In the genomic region with DNA sequence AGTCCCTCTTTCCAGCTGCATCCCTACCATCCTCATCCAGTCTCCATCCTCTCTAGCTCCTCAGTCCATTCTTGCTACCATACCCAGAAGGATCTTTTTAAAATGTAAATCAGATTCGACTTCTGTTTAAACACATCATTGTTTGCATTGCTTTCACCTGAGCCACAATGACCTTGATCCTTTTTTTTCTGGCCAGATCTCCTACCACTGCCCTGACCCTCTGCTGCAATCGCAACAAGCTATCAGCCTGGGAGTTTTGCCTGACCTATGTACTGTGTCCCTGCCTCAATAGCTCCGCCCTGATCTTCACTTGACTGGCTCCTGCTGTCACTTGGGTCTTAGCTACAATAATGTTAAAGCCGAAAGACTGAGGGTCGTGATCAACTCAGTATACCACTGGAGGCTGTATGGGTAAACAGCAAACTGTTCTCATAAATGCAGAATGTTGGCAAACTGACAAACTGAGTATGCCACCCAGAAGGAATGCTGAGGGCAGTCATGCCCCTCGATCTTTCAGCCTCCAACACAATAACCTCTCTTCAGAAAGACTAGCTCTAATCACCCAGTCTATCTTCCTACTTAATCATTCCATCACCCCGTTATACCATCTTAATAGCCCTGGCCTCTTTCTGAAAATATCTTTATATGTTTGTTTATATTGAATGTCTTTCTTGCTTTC, we compare ENCODE assay signal across 1 cellular context.
TF ChIP-seq lines count a peak whose summit lies in the region.

No MANE protein-coding gene starts in this region.

TF ChIP-seq in HepG2, 621 proteins besides CTCF, POLR2A, EP300 and RAD21 (continued from another document and continues in another):
- TF ChIP-seq, protein P1, sequence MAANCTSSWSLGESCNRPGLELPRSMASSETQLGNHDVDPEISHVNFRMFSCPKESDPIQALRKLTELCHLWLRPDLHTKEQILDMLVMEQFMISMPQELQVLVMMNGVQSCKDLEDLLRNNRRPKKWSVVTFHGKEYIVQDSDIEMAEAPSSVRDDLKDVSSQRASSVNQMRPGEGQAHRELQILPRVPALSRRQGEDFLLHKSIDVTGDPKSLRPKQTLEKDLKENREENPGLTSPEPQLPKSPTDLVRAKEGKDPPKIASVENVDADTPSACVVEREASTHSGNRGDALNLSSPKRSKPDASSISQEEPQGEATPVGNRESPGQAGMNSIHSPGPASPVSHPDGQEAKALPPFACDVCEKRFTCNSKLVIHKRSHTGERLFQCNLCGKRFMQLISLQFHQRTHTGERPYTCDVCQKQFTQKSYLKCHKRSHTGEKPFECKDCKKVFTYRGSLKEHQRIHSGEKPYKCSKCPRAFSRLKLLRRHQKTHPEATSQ (CRISPR knock-in tag; IDR thresholded peaks at IDR 0.05; ENCODE audit: borderline replicate concordance) = no peak
- TF ChIP-seq, protein P2, sequence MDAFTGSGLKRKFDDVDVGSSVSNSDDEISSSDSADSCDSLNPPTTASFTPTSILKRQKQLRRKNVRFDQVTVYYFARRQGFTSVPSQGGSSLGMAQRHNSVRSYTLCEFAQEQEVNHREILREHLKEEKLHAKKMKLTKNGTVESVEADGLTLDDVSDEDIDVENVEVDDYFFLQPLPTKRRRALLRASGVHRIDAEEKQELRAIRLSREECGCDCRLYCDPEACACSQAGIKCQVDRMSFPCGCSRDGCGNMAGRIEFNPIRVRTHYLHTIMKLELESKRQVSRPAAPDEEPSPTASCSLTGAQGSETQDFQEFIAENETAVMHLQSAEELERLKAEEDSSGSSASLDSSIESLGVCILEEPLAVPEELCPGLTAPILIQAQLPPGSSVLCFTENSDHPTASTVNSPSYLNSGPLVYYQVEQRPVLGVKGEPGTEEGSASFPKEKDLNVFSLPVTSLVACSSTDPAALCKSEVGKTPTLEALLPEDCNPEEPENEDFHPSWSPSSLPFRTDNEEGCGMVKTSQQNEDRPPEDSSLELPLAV (CRISPR knock-in tag; conservative IDR thresholded peaks at IDR 0.05; ENCODE audit: low read depth) = no peak
- TF ChIP-seq HDAC6 (IDR thresholded peaks at IDR 0.05; ENCODE audit: low read depth, low read length) = no peak
- TF ChIP-seq U2AF2 (IDR thresholded peaks at IDR 0.05; ENCODE audit: low read depth, low read length) = no peak
- TF ChIP-seq SMAD9 (CRISPR knock-in tag; IDR thresholded peaks at IDR 0.05) = no peak
- 0 out of 2 replicates have a peak, but pooled peaks have one; percentile 22 for TF ChIP-seq POGZ (CRISPR knock-in tag; IDR thresholded peaks at IDR 0.05)
- TF ChIP-seq MTERF4 (CRISPR knock-in tag; IDR thresholded peaks at IDR 0.05) = no peak
- TF ChIP-seq HNF4A (CRISPR knock-in tag; IDR thresholded peaks at IDR 0.05) = peak; percentile 88
- no peak for TF ChIP-seq NCOR1 (IDR thresholded peaks at IDR 0.05; ENCODE audit: borderline replicate concordance, low read length)
- TF ChIP-seq MEF2D (CRISPR knock-in tag; IDR thresholded peaks at IDR 0.05) = no peak
- no peak for TF ChIP-seq ZNF296 (CRISPR knock-in tag; conservative IDR thresholded peaks at IDR 0.05)
- no peak for TF ChIP-seq MBD4 (IDR thresholded peaks at IDR 0.05; ENCODE audit: borderline replicate concordance, low read length)
- TF ChIP-seq SP5 (CRISPR knock-in tag; IDR thresholded peaks at IDR 0.05; ENCODE audit: borderline replicate concordance, low read depth) = peak; percentile 28; the same call in 1 of the 2 replicates
- TF ChIP-seq, protein P3, sequence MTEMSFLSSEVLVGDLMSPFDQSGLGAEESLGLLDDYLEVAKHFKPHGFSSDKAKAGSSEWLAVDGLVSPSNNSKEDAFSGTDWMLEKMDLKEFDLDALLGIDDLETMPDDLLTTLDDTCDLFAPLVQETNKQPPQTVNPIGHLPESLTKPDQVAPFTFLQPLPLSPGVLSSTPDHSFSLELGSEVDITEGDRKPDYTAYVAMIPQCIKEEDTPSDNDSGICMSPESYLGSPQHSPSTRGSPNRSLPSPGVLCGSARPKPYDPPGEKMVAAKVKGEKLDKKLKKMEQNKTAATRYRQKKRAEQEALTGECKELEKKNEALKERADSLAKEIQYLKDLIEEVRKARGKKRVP (CRISPR knock-in tag; IDR thresholded peaks at IDR 0.05) = peak in 1 of 2 experiments; percentile 41; a peak in 1 of 4 replicates
- TF ChIP-seq PBX3 (CRISPR knock-in tag; IDR thresholded peaks at IDR 0.05; ENCODE audit: borderline replicate concordance) = no peak
- no peak for TF ChIP-seq LBX2 (CRISPR knock-in tag; IDR thresholded peaks at IDR 0.05; ENCODE audit: borderline replicate concordance)
- TF ChIP-seq ZNF3 (CRISPR knock-in tag; IDR thresholded peaks at IDR 0.05) = no peak
- no peak for TF ChIP-seq ZBTB46 (CRISPR knock-in tag; IDR thresholded peaks at IDR 0.05; ENCODE audit: borderline replicate concordance)
- TF ChIP-seq CEBPB (IDR thresholded peaks at IDR 0.05; ENCODE audit: borderline replicate concordance, low read depth, low read length) = peak; percentile 67; the same call in 1 of the 2 replicates
- no peak for TF ChIP-seq ZNF83 (CRISPR knock-in tag; IDR thresholded peaks at IDR 0.05; ENCODE audit: borderline replicate concordance)
- 0 out of 2 replicates have a peak, but pooled peaks have one; percentile 23 for TF ChIP-seq FOSL2 (CRISPR knock-in tag; IDR thresholded peaks at IDR 0.05)
- TF ChIP-seq SYNCRIP (IDR thresholded peaks at IDR 0.05; ENCODE audit: insufficient read depth, low read depth, low read length) = no peak
- 0 out of 2 replicates have a peak, but pooled peaks have one; percentile 25 for TF ChIP-seq RCOR2 (CRISPR knock-in tag; IDR thresholded peaks at IDR 0.05)
- TF ChIP-seq SUZ12 (IDR thresholded peaks at IDR 0.05; ENCODE audit: low read depth, low read length) = no peak
- no peak for TF ChIP-seq GATAD1 (CRISPR knock-in tag; IDR thresholded peaks at IDR 0.05)
- TF ChIP-seq SIN3B (IDR thresholded peaks at IDR 0.05; ENCODE audit: low read length) = no peak
- TF ChIP-seq RAD51 (IDR thresholded peaks at IDR 0.05; ENCODE audit: borderline replicate concordance) = no peak
- TF ChIP-seq MLXIP (CRISPR knock-in tag; IDR thresholded peaks at IDR 0.05; ENCODE audit: borderline replicate concordance) = no peak
- TF ChIP-seq PAX8 (CRISPR knock-in tag; IDR thresholded peaks at IDR 0.05; ENCODE audit: borderline replicate concordance) = no peak
- no peak for TF ChIP-seq ZKSCAN8 (CRISPR knock-in tag; IDR thresholded peaks at IDR 0.05; ENCODE audit: borderline replicate concordance)
- no peak for TF ChIP-seq ZBTB33 (CRISPR knock-in tag; IDR thresholded peaks at IDR 0.05)
- TF ChIP-seq FOXC1 (CRISPR knock-in tag; IDR thresholded peaks at IDR 0.05; ENCODE audit: borderline replicate concordance) = no peak
- no peak for TF ChIP-seq ZBTB8A (CRISPR knock-in tag; IDR thresholded peaks at IDR 0.05; ENCODE audit: borderline replicate concordance, low read depth)
- TF ChIP-seq BRF2 (CRISPR knock-in tag; IDR thresholded peaks at IDR 0.05) = no peak
- no peak for TF ChIP-seq ZIK1 (CRISPR knock-in tag; IDR thresholded peaks at IDR 0.05; ENCODE audit: borderline replicate concordance, low read depth)
- no peak for TF ChIP-seq ZBTB25 (CRISPR knock-in tag; IDR thresholded peaks at IDR 0.05)
- TF ChIP-seq ZNF788 (CRISPR knock-in tag; IDR thresholded peaks at IDR 0.05; ENCODE audit: borderline replicate concordance) = no peak
- TF ChIP-seq ZNF224 (CRISPR knock-in tag; IDR thresholded peaks at IDR 0.05) = no peak
- no peak for TF ChIP-seq HNRNPLL (IDR thresholded peaks at IDR 0.05; ENCODE audit: low read depth, low read length, poor library complexity, severe bottlenecking)
- no peak for TF ChIP-seq POLR2AphosphoS2 (IDR thresholded peaks at IDR 0.05; ENCODE audit: low read depth, low read length)
